ENCODE assay signal across 11 cellular contexts in genomic region chr19:51124729-51125128, GRCh38. TPM values are rescaled to one million over a fixed set of nuclear protein-coding genes. Genes with fewer than 3 reads are reported as not detected.
DNase-seq lines count a peak whose midpoint lies in the region; ATAC-seq and TF ChIP-seq lines count a peak whose summit lies in the region.
"Had no signal": no experiment of that assay in that cellular context is flagged by ENCODE, and none has a peak within 500 bp of the region (broad histone marks: within the 10 kb centered on the region; RNA-seq: fewer than 3 reads in every experiment).

Gene SIGLEC9, plus strand, starts transcription at chr19:51124906. Its CDS starts 69 bp downstream, at chr19:51124975.

- TF ChIP-seq CTCF in adrenal gland (IDR thresholded peaks at IDR 0.05) (no peak), lower lobe of right lung (IDR thresholded peaks at IDR 0.05) (no peak), suprapubic skin (IDR thresholded peaks at IDR 0.05) (no peak), glutamatergic neuron (IDR thresholded peaks at IDR 0.05; ENCODE audit: partially characterized antibody, unreplicated experiment) (no peak), A673 (conservative IDR thresholded peaks at IDR 0.05; ENCODE audit: low read depth, low read length) (no peak)

- H3K4me1 ChIP-seq in adrenal gland (replicated peaks in 1 of 2) (no peaks in the 10 kb centered on the region), lower lobe of right lung (peaks cover 30% of the 10 kb centered on the region), suprapubic skin (peaks cover 9% of the 10 kb centered on the region), A673 (ENCODE audit: insufficient read depth, low read length, poor library complexity, severe bottlenecking) (no peaks in the 10 kb centered on the region)

- H3K9me3 ChIP-seq in adrenal gland (replicated peaks in 1 of 3): no peaks in the 10 kb centered on the region
- no peaks in the 10 kb centered on the region for H3K9me3 ChIP-seq in lower lobe of right lung
- H3K9me3 ChIP-seq in suprapubic skin: no peaks in the 10 kb centered on the region
- H3K9me3 ChIP-seq in A673 (ENCODE audit: low read depth, low read length, poor library complexity, severe bottlenecking): no peaks in the 10 kb centered on the region

- H3K27me3 ChIP-seq in adrenal gland (no peaks in the 10 kb centered on the region), lower lobe of right lung (ENCODE audit: low read depth) (no peaks in the 10 kb centered on the region), suprapubic skin (peaks cover 14% of the 10 kb centered on the region), A673 (replicated peaks; ENCODE audit: insufficient read depth, low read depth, low read length, poor library complexity) (peaks cover 5% of the 10 kb centered on the region)

- H3K36me3 Mint-ChIP-seq in activated CD8-positive, alpha-beta memory T cell treated with anti-CD3 and anti-CD28 coated beads, Interleukin-2, amount 10 ng/mL, durations not matched to agents 7 days and 5 days: no peaks in the 10 kb centered on the region
- no peaks in the 10 kb centered on the region for H3K36me3 Mint-ChIP-seq in glutamatergic neuron (ENCODE audit: unreplicated experiment)

- H3K4me3 ChIP-seq in adrenal gland (peak within 1 kb of the TSS in 1 of 4 donors; percentile 44), lower lobe of right lung (peak within 1 kb of the TSS; percentile 43), suprapubic skin (peak within 1 kb of the TSS; percentile 25), A673 (ENCODE audit: low read depth, low read length, poor library complexity, severe bottlenecking) (no peak within 1 kb of the TSS)

- H3K9me3 Mint-ChIP-seq in activated CD8-positive, alpha-beta memory T cell treated with anti-CD3 and anti-CD28 coated beads, Interleukin-2, amount 10 ng/mL, durations not matched to agents 7 days and 5 days (ENCODE audit: low read depth): no peaks in the 10 kb centered on the region
- peaks cover 2% of the 10 kb centered on the region for H3K9me3 Mint-ChIP-seq in glutamatergic neuron (ENCODE audit: unreplicated experiment)

- peak within 1 kb of the TSS; percentile 13 to 91 (median 58) for H3K27ac ChIP-seq in adrenal gland
- H3K27ac ChIP-seq in lower lobe of right lung: peak within 1 kb of the TSS; percentile 80
- H3K27ac ChIP-seq in suprapubic skin: peak within 1 kb of the TSS; percentile 32
- no peak within 1 kb of the TSS for H3K27ac ChIP-seq in A673 (ENCODE audit: low read depth, low read length, poor library complexity, severe bottlenecking)

- H3K27me3 Mint-ChIP-seq in activated CD8-positive, alpha-beta memory T cell treated with anti-CD3 and anti-CD28 coated beads, Interleukin-2, amount 10 ng/mL, durations not matched to agents 7 days and 5 days: peaks cover 25% of the 10 kb centered on the region
- H3K27me3 Mint-ChIP-seq in glutamatergic neuron (ENCODE audit: unreplicated experiment): peaks cover 8% of the 10 kb centered on the region

- TF ChIP-seq POLR2A in adrenal gland (IDR thresholded peaks at IDR 0.05): peak; percentile 31 to 32
- TF ChIP-seq POLR2A in suprapubic skin (IDR thresholded peaks at IDR 0.05): no peak

- no peak for TF ChIP-seq EP300 in suprapubic skin (IDR thresholded peaks at IDR 0.05)

- intact Hi-C loops in adrenal gland (cut with DNase I) (no loop called here), lower lobe of right lung (cut with DNase I) (no loop called here), A673 (cut with micrococcal nuclease; ENCODE audit: unreplicated experiment) (no loop called here)

- DNase-seq in activated CD8-positive, alpha-beta memory T cell treated with anti-CD3 and anti-CD28 coated beads, Interleukin-2, amount 10 ng/mL, durations not matched to agents 7 days and 5 days: no peak
- DNase-seq in activated CD8-positive, alpha-beta memory T cell treated with anti-CD3 and anti-CD28 coated beads for 24 hours: no peak
- DNase-seq in adrenal gland (peak in 6 of 7 donors; percentile 58 to 85 (median 74)), lower lobe of right lung (peak; percentile 79), suprapubic skin (ENCODE audit: low spot score in 2 of 2) (peak; percentile 63 to 82), SHP77 (lab: John Stamatoyannopoulos, UW) (no peak), glutamatergic neuron (no peak), A673 (ENCODE audit: low spot score) (no peak)
- DNase-seq: amniotic stem cell, erythroblast had no signal

- H3K4me3 Mint-ChIP-seq in activated CD8-positive, alpha-beta memory T cell treated with anti-CD3 and anti-CD28 coated beads, Interleukin-2, amount 10 ng/mL, durations not matched to agents 7 days and 5 days: peak within 1 kb of the TSS; percentile 17
- H3K4me3 Mint-ChIP-seq in glutamatergic neuron (ENCODE audit: unreplicated experiment): no peak within 1 kb of the TSS

- WGBS in adrenal gland, 4 donors: 41 to 67% (median 49%) methylated on average over 5 to 14 of the region's 14 CpGs
- 56% methylated on average over 7 of the region's 14 CpGs for WGBS in suprapubic skin

- H3K27ac Mint-ChIP-seq in activated CD8-positive, alpha-beta memory T cell treated with anti-CD3 and anti-CD28 coated beads, Interleukin-2, amount 10 ng/mL, durations not matched to agents 7 days and 5 days: peak within 1 kb of the TSS; percentile 80
- H3K27ac Mint-ChIP-seq in glutamatergic neuron (ENCODE audit: unreplicated experiment): no peak within 1 kb of the TSS

- POLR2A ChIA-PET in A673 (lab: Charles Lee; ENCODE audit: low non-redundant PET): no interaction called here

- CTCF ChIA-PET in activated CD8-positive, alpha-beta memory T cell treated with anti-CD3 and anti-CD28 coated beads, Interleukin-2, amount 10 ng/mL, durations not matched to agents 7 days and 5 days (lab: Charles Lee): interaction anchor here (1.1 kb wide), 1 partner anchor 135 kb away, joined by 3 read pairs; no protein-coding TSS in a partner anchor
- CTCF ChIA-PET in A673 (lab: Charles Lee): no interaction called here

- ATAC-seq in activated CD8-positive, alpha-beta memory T cell treated with anti-CD3 and anti-CD28 coated beads, Interleukin-2, amount 10 ng/mL, durations not matched to agents 7 days and 5 days: no peak
- ATAC-seq in lower lobe of right lung: peak; percentile 37 to 61

- no peaks in the 10 kb centered on the region for H3K36me3 ChIP-seq in adrenal gland (replicated peaks in 1 of 2)
- no peaks in the 10 kb centered on the region for H3K36me3 ChIP-seq in lower lobe of right lung
- no peaks in the 10 kb centered on the region for H3K36me3 ChIP-seq in suprapubic skin
- H3K36me3 ChIP-seq in A673 (ENCODE audit: insufficient read depth, low read length, poor library complexity, severe bottlenecking): no peaks in the 10 kb centered on the region

- BruUV-seq in A673 (replicated peaks; lab: Mats Ljungman, UMichigan): no TSS peak

- H3K4me1 Mint-ChIP-seq in activated CD8-positive, alpha-beta memory T cell treated with anti-CD3 and anti-CD28 coated beads, Interleukin-2, amount 10 ng/mL, durations not matched to agents 7 days and 5 days: peaks cover 57% of the 10 kb centered on the region
- peaks cover 7% of the 10 kb centered on the region for H3K4me1 Mint-ChIP-seq in glutamatergic neuron (ENCODE audit: low read depth, unreplicated experiment)

RNA-seq across cellular contexts. Expression of gene SIGLEC9, which starts in this region (rescaled TPM):
- under 1 TPM in 1 of 2 experiments, not detected in 1; 0.26 TPM for total RNA-seq in activated CD8-positive, alpha-beta memory T cell treated with anti-CD3 and anti-CD28 coated beads, Interleukin-2, amount 10 ng/mL, durations not matched to agents 7 days and 5 days
- 10 to 100 TPM in 6 of 8 donors, 1 to 10 TPM in 2; 4.7 to 29.7 (median 18.4) TPM for total RNA-seq in adrenal gland
- 1 to 10 TPM; 3.6 to 7.6 (median 4.6) TPM for polyA plus RNA-seq in adrenal gland
- total RNA-seq in lower lobe of right lung: 24.8 TPM
- total RNA-seq in suprapubic skin: 1 to 10 TPM in 1 of 4 donors, under 1 TPM in 2, not detected in 1; 0.68 to 1.3 (median 0.83) TPM
- not detected for total RNA-seq in glutamatergic neuron (ENCODE audit: unreplicated experiment)
- total RNA-seq in A673 (2021): not detected in 2 replicates
- total RNA-seq: LHCN-M2 had no signal

Comparison
In these comparisons a context has a peak if more than half of its experiments do, and no peak if none do; other contexts are left out.
1. DNase-seq: peak in adrenal gland (6 of 7), lower lobe of right lung (single experiment) and suprapubic skin (2 of 2); none in activated CD8-positive, alpha-beta memory T cell treated with anti-CD3 and anti-CD28 coated beads, Interleukin-2, amount 10 ng/mL, durations not matched to agents 7 days and 5 days (single experiment), activated CD8-positive, alpha-beta memory T cell treated with anti-CD3 and anti-CD28 coated beads for 24 hours (single experiment), SHP77 (0 of 2), glutamatergic neuron (single experiment) and A673 (single experiment).
2. POLR2A ChIP-seq: peak in adrenal gland (2 of 2); none in suprapubic skin (0 of 2).